8 cellular contexts compared by ENCODE assay signal in genomic region chr20:9407805-9408421, GRCh38.
DNase-seq lines count a peak whose midpoint lies in the region; FAIRE-seq lines count a peak whose summit lies in the region.

No MANE protein-coding gene starts in this region.

- H3K36me3 ChIP-seq in MG63: no peaks in the 10 kb centered on the region

- H3K4me3 ChIP-seq in MG63: no peak overlapping the region

- H3K9me3 ChIP-seq in MG63: peaks cover 3% of the 10 kb centered on the region

- peak; percentile 60 for DNase-seq in activated CD8-positive, alpha-beta memory T cell treated with anti-CD3 and anti-CD28 coated beads for 24 hours
- DNase-seq in activated CD8-positive, alpha-beta memory T cell treated with anti-CD3 and anti-CD28 coated beads, Interleukin-2, amount 50 U/mL, for 4 hours: no peak
- DNase-seq in H4 (ENCODE audit: low spot score) (peak; percentile 62), MG63 (peak; percentile 46), SK-MEL-5 (ENCODE audit: low read depth, low spot score) (peak; percentile 81), T47D (ENCODE audit: low read depth in 1 of 2, low spot score in 1 of 2) (peak; percentile 42 to 77)
- DNase-seq in stimulated activated CD4-positive, alpha-beta T cell treated with anti-CD3 and anti-CD28 coated beads, Interleukin-2, amount 100 ng/mL, for 24 hours: peak; percentile 46 to 57

- peak; percentile 99 for FAIRE-seq in islet of Langerhans (lab: Jason Lieb, UNC)

- in situ Hi-C loops in SK-MEL-5 (cut with HindIII; ENCODE audit: low pct_unique_long_range_greater_than_20kb, low sequenced_read_pairs): no loop called here
- in situ Hi-C loops in T47D (cut with HindIII; ENCODE audit: low pct_unique_long_range_greater_than_20kb, low sequenced_read_pairs): no loop called here

- H3K27me3 ChIP-seq in MG63: no peaks in the 10 kb centered on the region
